8 cellular contexts compared by ENCODE assay signal in the genomic region with DNA sequence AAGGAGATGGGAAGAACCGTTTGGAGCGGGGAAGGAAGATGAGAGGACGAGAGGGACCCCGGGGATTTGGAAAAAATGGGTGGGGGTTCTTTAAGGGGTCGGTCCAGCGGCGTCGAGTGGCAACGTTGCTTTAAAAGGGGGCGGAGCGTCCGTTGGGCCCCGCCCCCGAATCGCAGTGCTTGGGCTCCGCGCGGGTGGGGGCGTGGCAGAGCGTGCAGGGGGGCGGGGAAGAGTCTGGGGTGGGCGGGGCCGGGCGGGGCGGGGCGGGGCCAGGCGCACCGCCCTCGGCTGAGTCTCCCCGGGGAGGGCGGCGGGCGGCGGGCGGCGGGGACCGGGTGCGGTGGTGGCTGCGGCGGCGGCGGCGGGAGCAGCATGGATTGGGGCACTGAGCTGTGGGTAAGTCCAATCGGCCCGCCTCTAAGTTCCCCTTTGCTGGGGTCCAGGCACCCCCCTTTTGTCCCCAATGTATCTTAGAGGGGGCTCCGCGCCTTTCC. TPM values are rescaled to one million over a fixed set of nuclear protein-coding genes. Genes with fewer than 3 reads are reported as not detected.
DNase-seq lines count a peak whose midpoint lies in the region; TF ChIP-seq lines count a peak whose summit lies in the region.

A gene with protein sequence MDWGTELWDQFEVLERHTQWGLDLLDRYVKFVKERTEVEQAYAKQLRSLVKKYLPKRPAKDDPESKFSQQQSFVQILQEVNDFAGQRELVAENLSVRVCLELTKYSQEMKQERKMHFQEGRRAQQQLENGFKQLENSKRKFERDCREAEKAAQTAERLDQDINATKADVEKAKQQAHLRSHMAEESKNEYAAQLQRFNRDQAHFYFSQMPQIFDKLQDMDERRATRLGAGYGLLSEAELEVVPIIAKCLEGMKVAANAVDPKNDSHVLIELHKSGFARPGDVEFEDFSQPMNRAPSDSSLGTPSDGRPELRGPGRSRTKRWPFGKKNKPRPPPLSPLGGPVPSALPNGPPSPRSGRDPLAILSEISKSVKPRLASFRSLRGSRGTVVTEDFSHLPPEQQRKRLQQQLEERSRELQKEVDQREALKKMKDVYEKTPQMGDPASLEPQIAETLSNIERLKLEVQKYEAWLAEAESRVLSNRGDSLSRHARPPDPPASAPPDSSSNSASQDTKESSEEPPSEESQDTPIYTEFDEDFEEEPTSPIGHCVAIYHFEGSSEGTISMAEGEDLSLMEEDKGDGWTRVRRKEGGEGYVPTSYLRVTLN (plus strand): TSS at position 291 of the 494 bp plus-strand sequence. CDS start 82 bp downstream, at position 373.

- peaks cover 56% of the 10 kb centered on the region for H3F3A ChIP-seq in PC-9 (ENCODE audit: insufficient read depth, low read depth)

- peak within 1 kb of the TSS; percentile 61 for H3K27ac ChIP-seq in PC-9

- POLR2A ChIA-PET in HEK293T (lab: Yijun Ruan, JAX), result interaction anchor here (2.0 kb wide), 1 partner anchor 29 kb away, joined by 8 read pairs; no protein-coding TSS in a partner anchor
- POLR2A ChIA-PET in PC-9 (lab: Charles Lee; ENCODE audit: unreplicated experiment), result interaction anchor here (0.6 to 1.2 kb wide), 2 partner anchors 9 to 223 kb away, joined by 3 to 4 read pairs; no protein-coding TSS in a partner anchor

- H3K27me3 ChIP-seq in PC-9 (ENCODE audit: insufficient read depth, low read depth), result no peaks in the 10 kb centered on the region

- no TSS peak for BruUV-seq in PC-9 (replicated peaks; lab: Mats Ljungman, UMichigan)

- peaks cover 51% of the 10 kb centered on the region for H3K79me2 ChIP-seq in PC-9 (ENCODE audit: low read depth)

- CTCF ChIA-PET in HEK293T (lab: Yijun Ruan, JAX), result no interaction called here
- CTCF ChIA-PET in PC-9 (lab: Charles Lee), result interaction anchor here (0.6 kb wide), 1 partner anchor 22 kb away, joined by 3 read pairs; no protein-coding TSS in a partner anchor

- H2AFZ ChIP-seq in PC-9, result peak within 1 kb of the TSS; percentile 49; the same call in 1 of the 2 replicates

- peaks cover 47% of the 10 kb centered on the region for H3K4me1 ChIP-seq in PC-9 (replicated peaks; ENCODE audit: insufficient read depth)

- peak within 1 kb of the TSS; percentile 81 for H3K4me2 ChIP-seq in PC-9

- DNase-seq in AG08396 (ENCODE audit: low spot score) (peak; percentile 96), HEK293T (ENCODE audit: extremely low spot score) (peak; percentile 89), PC-9 (peak in 1 of 2 experiments; percentile 65), fibroblast of gingiva (ENCODE audit: low read depth) (peak; percentile 72), myocyte (ENCODE audit: low read depth) (peak; percentile 88), NCI-H1048 (lab: John Stamatoyannopoulos, UW) (no peak)
- peak; percentile 64 to 78 for DNase-seq in activated T-helper 1 cell treated with anti-CD3 and anti-CD28 coated beads, Interleukin-2, amount 50 U/mL, for 16 hours (ENCODE audit: low read depth in 1 of 2, low spot score in 1 of 2)
- DNase-seq in stimulated activated CD8-positive, alpha-beta memory T cell treated with anti-CD3 and anti-CD28 coated beads, Interleukin-7, amount 100 ng/mL, for 24 hours (ENCODE audit: low read depth), result peak; percentile 50

- no peak for TF ChIP-seq CTCF in PC-9 (conservative IDR thresholded peaks at IDR 0.05)

- no peaks in the 10 kb centered on the region for H3K36me3 ChIP-seq in PC-9 (ENCODE audit: low read depth)

- H3K9me2 ChIP-seq in PC-9 (ENCODE audit: insufficient read depth), result no peaks in the 10 kb centered on the region

- peak within 1 kb of the TSS; percentile 91 for H3K4me3 ChIP-seq in PC-9

- H4K20me1 ChIP-seq in PC-9 (ENCODE audit: insufficient read depth), result 0 out of 2 replicates have a peak, but pooled peaks cover 5% of the 10 kb centered on the region

- intact Hi-C loops in PC-9 (cut with micrococcal nuclease; ENCODE audit: unreplicated experiment), result loop anchor here (1.0 to 5.0 kb wide), 3 partner anchors 62 to 612 kb away; partner anchors contain the start of gene CRB3

- no peaks in the 10 kb centered on the region for H3K9me3 ChIP-seq in PC-9 (ENCODE audit: insufficient read depth, low read depth)

TF ChIP-seq in HEK293T, 16 proteins besides CTCF, POLR2A, EP300 and RAD21:
- TF ChIP-seq FOXA1 (IDR thresholded peaks at IDR 0.05), result no peak
- peak; percentile 48; the same call in 1 of the 2 replicates for TF ChIP-seq SP1 (IDR thresholded peaks at IDR 0.05)

RNA-seq across cellular contexts. Expression of the gene that starts here (rescaled TPM):
- 84.3 and 104 TPM in 2 replicates for total RNA-seq in PC-9 (2021)
- total RNA-seq in myocyte, result 29.1 and 43.1 TPM in 2 replicates
- polyA plus RNA-seq in myocyte (2012), result 46.1 TPM
